8 cellular contexts compared by ENCODE assay signal in the genomic region with DNA sequence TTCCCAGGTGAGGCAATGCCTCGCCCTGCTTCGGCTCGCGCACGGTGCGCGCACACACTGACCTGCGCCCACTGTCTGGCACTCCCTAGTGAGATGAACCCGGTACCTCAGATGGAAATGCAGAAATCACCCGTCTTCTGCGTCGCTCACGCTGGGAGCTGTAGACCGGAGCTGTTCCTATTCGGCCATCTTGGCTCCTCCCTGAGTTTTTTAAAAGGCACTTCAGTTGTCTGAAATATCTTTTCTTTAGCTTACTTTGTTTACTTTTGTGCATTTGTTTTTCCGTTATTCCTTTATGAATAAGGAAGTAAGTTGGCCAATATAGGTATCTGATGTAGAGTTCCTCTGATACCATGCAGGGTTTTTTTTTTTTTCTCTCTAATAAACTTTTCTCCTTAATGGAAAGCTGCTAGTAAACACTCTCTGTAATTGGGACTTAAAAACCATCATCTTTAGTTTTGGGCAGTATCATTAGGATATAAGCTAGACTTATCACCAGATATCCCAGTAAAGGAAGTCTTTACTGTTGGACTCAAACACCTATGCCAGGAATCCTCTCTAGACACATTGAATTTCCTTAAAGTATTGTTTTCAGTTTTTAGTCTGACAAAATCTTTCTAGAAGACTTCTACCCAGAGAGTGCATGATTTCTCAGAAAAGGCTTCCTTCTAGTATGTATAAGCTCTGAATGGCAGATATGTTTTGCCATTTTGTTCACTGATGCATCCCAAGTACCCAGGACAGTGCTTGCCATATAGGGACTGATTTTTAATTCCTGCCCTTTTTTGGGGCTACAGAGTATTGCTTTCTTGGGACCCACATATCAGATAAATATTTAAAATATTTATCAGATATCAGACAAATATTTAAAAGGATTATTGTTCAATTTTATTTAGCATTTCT. TPM values are rescaled to one million over a fixed set of nuclear protein-coding genes. Genes with fewer than 3 reads are reported as not detected.
DNase-seq lines count a peak whose midpoint lies in the region; ATAC-seq and TF ChIP-seq lines count a peak whose summit lies in the region.

No MANE protein-coding gene starts in this region.

- H3K36me3 Mint-ChIP-seq in GM23338 (ENCODE audit: low read depth) = peaks cover 9% of the 10 kb centered on the region

- H3K4me3 ChIP-seq in GM23338 = peak overlapping the region; percentile 62
- peak overlapping the region; percentile 59 for H3K4me3 ChIP-seq in PC-9
- peak overlapping the region; percentile 16 to 50 (median 32) for H3K4me3 ChIP-seq in esophagus muscularis mucosa
- H3K4me3 ChIP-seq in prostate gland = no peak overlapping the region

- no peak overlapping the region for H2AFZ ChIP-seq in GM23338
- peak overlapping the region; percentile 66 for H2AFZ ChIP-seq in PC-9

- peak; percentile 19 for DNase-seq in GM23338 (ENCODE audit: low spot score)
- DNase-seq in PC-9 = peak in 1 of 2 experiments; percentile 54
- DNase-seq in esophagus muscularis mucosa (ENCODE audit: extremely low spot score) = no peak
- no peak for DNase-seq in prostate gland (ENCODE audit: low spot score)
- no peak for DNase-seq in kidney glomerular epithelial cell (lab: John Stamatoyannopoulos, UW)

- CTCF ChIA-PET in PC-9 (lab: Charles Lee) = interaction anchor here (0.7 kb wide), 2 partner anchors 69 to 140 kb away, joined by 3 to 4 read pairs; no protein-coding TSS in a partner anchor

- H3F3A ChIP-seq in GM23338 (replicated peaks; ENCODE audit: low read depth) = 0 out of 2 replicates have a peak, but pooled peaks cover 4% of the 10 kb centered on the region
- peaks cover 30% of the 10 kb centered on the region; the same call in 1 of the 2 replicates for H3F3A ChIP-seq in PC-9 (ENCODE audit: insufficient read depth, low read depth)

- H3K79me2 ChIP-seq in GM23338 (replicated peaks; ENCODE audit: insufficient read depth) (peaks cover 31% of the 10 kb centered on the region), PC-9 (ENCODE audit: low read depth) (peaks cover 6% of the 10 kb centered on the region)

- H3K36me3 ChIP-seq in GM23338 (ENCODE audit: insufficient read depth) = peaks cover 2% of the 10 kb centered on the region
- peaks cover 15% of the 10 kb centered on the region for H3K36me3 ChIP-seq in PC-9 (ENCODE audit: low read depth)
- H3K36me3 ChIP-seq in esophagus muscularis mucosa = peaks cover 0 to 1% (median 0%) of the 10 kb centered on the region in 4 donors
- no peaks in the 10 kb centered on the region for H3K36me3 ChIP-seq in prostate gland

- POLR2A ChIA-PET in PC-9 (lab: Charles Lee; ENCODE audit: unreplicated experiment) = interaction anchor here (0.6 kb wide), 1 partner anchor 1469 kb away, joined by 3 read pairs; no protein-coding TSS in a partner anchor

- 41% methylated on average over 7 of the region's 16 CpGs for WGBS in esophagus muscularis mucosa
- WGBS in prostate gland = 58% methylated on average over 8 of the region's 16 CpGs

- H3K4me2 ChIP-seq in GM23338 (peak overlapping the region; percentile 79), PC-9 (peak overlapping the region; percentile 81)

- TF ChIP-seq EP300 in esophagus muscularis mucosa (IDR thresholded peaks at IDR 0.05) = no peak

- no peaks in the 10 kb centered on the region for H3K9me3 ChIP-seq in PC-9 (ENCODE audit: insufficient read depth, low read depth)
- H3K9me3 ChIP-seq in esophagus muscularis mucosa = no peaks in the 10 kb centered on the region
- H3K9me3 ChIP-seq in prostate gland = no peaks in the 10 kb centered on the region

- TF ChIP-seq CTCF in GM23338 (conservative IDR thresholded peaks at IDR 0.05; ENCODE audit: low read depth in 2 of 2) = no peak
- no peak for TF ChIP-seq CTCF in PC-9 (conservative IDR thresholded peaks at IDR 0.05)
- no peak for TF ChIP-seq CTCF in esophagus muscularis mucosa (IDR thresholded peaks at IDR 0.05)
- TF ChIP-seq CTCF in prostate gland (IDR thresholded peaks at IDR 0.05) = no peak

- peak overlapping the region; percentile 84 for H3K4me3 Mint-ChIP-seq in GM23338

- peak overlapping the region; percentile 92 for H3K27ac ChIP-seq in GM23338 (ENCODE audit: low read depth)
- H3K27ac ChIP-seq in PC-9 = peak overlapping the region; percentile 57
- H3K27ac ChIP-seq in esophagus muscularis mucosa (replicated peaks in 1 of 4) = peak overlapping the region in 2 of 4 donors; percentile 28 to 29
- peak overlapping the region; percentile 3 to 41 for H3K27ac ChIP-seq in prostate gland

- ATAC-seq in GM23338 (peak; percentile 36; the same call in 2 of the 3 replicates), HG02981 (IDR thresholded peaks at IDR 0.05; ENCODE audit: unreplicated experiment) (no peak), GM18511 (IDR thresholded peaks at IDR 0.05; ENCODE audit: unreplicated experiment) (no peak), GM18909 (IDR thresholded peaks at IDR 0.05; ENCODE audit: poor library complexity, unreplicated experiment) (no peak)

- no peaks in the 10 kb centered on the region for H3K9me2 ChIP-seq in GM23338 (ENCODE audit: insufficient read depth)
- no peaks in the 10 kb centered on the region for H3K9me2 ChIP-seq in PC-9 (ENCODE audit: insufficient read depth)

- H3K27me3 Mint-ChIP-seq in GM23338 (ENCODE audit: insufficient read depth, low read depth, poor library complexity) = no peaks in the 10 kb centered on the region

- H3K4me1 ChIP-seq in GM23338 (ENCODE audit: insufficient read depth) (peaks cover 8% of the 10 kb centered on the region; the same call in 1 of the 2 replicates), PC-9 (replicated peaks; ENCODE audit: insufficient read depth) (peaks cover 9% of the 10 kb centered on the region), esophagus muscularis mucosa (peaks cover 0 to 4% (median 0%) of the 10 kb centered on the region in 4 donors), prostate gland (replicated peaks) (no peaks in the 10 kb centered on the region)

- TF ChIP-seq POLR2A in esophagus muscularis mucosa (IDR thresholded peaks at IDR 0.05; ENCODE audit: low read depth) = no peak
- no peak for TF ChIP-seq POLR2A in prostate gland (IDR thresholded peaks at IDR 0.05)

- H3K27me3 ChIP-seq in GM23338 (ENCODE audit: insufficient read depth) (no peaks in the 10 kb centered on the region), PC-9 (ENCODE audit: insufficient read depth, low read depth) (no peaks in the 10 kb centered on the region), esophagus muscularis mucosa (no peaks in the 10 kb centered on the region), prostate gland (replicated peaks; ENCODE audit: insufficient read depth) (no peaks in the 10 kb centered on the region)

- TSS peak; percentile 18 for BruUV-seq in PC-9 (replicated peaks; lab: Mats Ljungman, UMichigan)

- H3K4me1 Mint-ChIP-seq in GM23338 = peaks cover 10% of the 10 kb centered on the region; the same call in 2 of the 3 replicates

- no peaks in the 10 kb centered on the region; the same call in 1 of the 2 replicates for H4K20me1 ChIP-seq in GM23338 (replicated peaks; ENCODE audit: insufficient read depth)
- no peaks in the 10 kb centered on the region; the same call in 1 of the 2 replicates for H4K20me1 ChIP-seq in PC-9 (ENCODE audit: insufficient read depth)

- H3K9me3 Mint-ChIP-seq in GM23338 = no peaks in the 10 kb centered on the region

- intact Hi-C loops in PC-9 (cut with micrococcal nuclease; ENCODE audit: unreplicated experiment) = no loop called here
- intact Hi-C loops in esophagus muscularis mucosa (cut with DNase I) = no loop called here
- intact Hi-C loops in prostate gland (cut with DNase I) = no loop called here

- H3K27ac Mint-ChIP-seq in GM23338 = peak overlapping the region; percentile 97

TF ChIP-seq in GM23338, 12 proteins besides CTCF, POLR2A, EP300 and RAD21 (continues in another document):
- TF ChIP-seq, protein P1, sequence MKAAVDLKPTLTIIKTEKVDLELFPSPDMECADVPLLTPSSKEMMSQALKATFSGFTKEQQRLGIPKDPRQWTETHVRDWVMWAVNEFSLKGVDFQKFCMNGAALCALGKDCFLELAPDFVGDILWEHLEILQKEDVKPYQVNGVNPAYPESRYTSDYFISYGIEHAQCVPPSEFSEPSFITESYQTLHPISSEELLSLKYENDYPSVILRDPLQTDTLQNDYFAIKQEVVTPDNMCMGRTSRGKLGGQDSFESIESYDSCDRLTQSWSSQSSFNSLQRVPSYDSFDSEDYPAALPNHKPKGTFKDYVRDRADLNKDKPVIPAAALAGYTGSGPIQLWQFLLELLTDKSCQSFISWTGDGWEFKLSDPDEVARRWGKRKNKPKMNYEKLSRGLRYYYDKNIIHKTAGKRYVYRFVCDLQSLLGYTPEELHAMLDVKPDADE (IDR thresholded peaks at IDR 0.05) = no peak

RNA-seq across cellular contexts. Expression of a gene that starts 35.8 kb away (rescaled TPM):
- 18.0 and 21.3 TPM in 2 replicates for total RNA-seq in GM23338 (2014; rRNA removed; shearing (Covaris generic))
- 6.4 and 7.3 TPM in 2 replicates for polyA plus RNA-seq in GM23338 (2016; fragmentation: Nextera tagmentation; extraction: Ambion mirVana)
- total RNA-seq in PC-9 (2021) (10.6 and 12.2 TPM in 2 replicates), esophagus muscularis mucosa (10 to 100 TPM; 17.4 to 40.7 (median 18.5) TPM), prostate gland (1 to 10 TPM; 5.9 to 9.4 TPM)

Comparison
In these comparisons a context has a peak if more than half of its experiments do, and no peak if none do; other contexts are left out.
1. H3K4me3 ChIP-seq: peak in GM23338 (single experiment), PC-9 (single experiment) and esophagus muscularis mucosa (4 of 4); none in prostate gland (0 of 2).